ENCODE assay signal across 29 cellular contexts in genomic region chr5:156379198-156379597, GRCh38. TPM values are rescaled to one million over a fixed set of nuclear protein-coding genes. Genes with fewer than 3 reads are reported as not detected.
"Had no signal": no experiment of that assay in that cellular context is flagged by ENCODE, and none has a peak within 500 bp of the region (broad histone marks: within the 10 kb centered on the region; RNA-seq: fewer than 3 reads in every experiment).

No MANE protein-coding gene starts in this region.

- H3K27ac ChIP-seq: brain microvascular endothelial cell, dorsolateral prefrontal cortex, esophagus squamous epithelium, heart right ventricle, neutrophil, ovary, prostate gland, right atrium auricular region, thyroid gland, upper lobe of right lung, VCaP had no signal

- H3K27me3 ChIP-seq: brain microvascular endothelial cell, dorsolateral prefrontal cortex, esophagus squamous epithelium, heart right ventricle, neutrophil, ovary, right atrium auricular region, thyroid gland, upper lobe of right lung had no signal

- H3K27ac Mint-ChIP-seq: activated CD4-positive, alpha-beta T cell treated with anti-CD3 and anti-CD28 coated beads, Interleukin-2, amount 10 ng/mL, durations not matched to agents 24 days and 14 days; activated CD8-positive, alpha-beta memory T cell treated with anti-CD3 and anti-CD28 coated beads, Interleukin-2, amount 10 ng/mL, durations not matched to agents 7 days and 5 days; activated CD8-positive, alpha-beta T cell treated with anti-CD3 and anti-CD28 coated beads for 36 hours; activated naive CD4-positive, alpha-beta T cell treated with anti-CD3 and anti-CD28 coated beads, Interleukin-2, amount 50 U/mL, for 72 hours; effector memory CD8-positive, alpha-beta T cell; nephron; stimulated activated naive CD8-positive, alpha-beta T cell treated with anti-CD3 and anti-CD28 coated beads, Interleukin-15, Interleukin-2, amounts not matched to agents 100 ng/mL and 50 ng/mL, for 24 hours; T-helper 2 cell treated with Interferon-gamma antibody and Interleukin-4, amounts not matched to agents 5 μg/mL and 100 μg/mL, for 36 hours had no signal

- H3K9me3 Mint-ChIP-seq: activated CD4-positive, alpha-beta T cell treated with anti-CD3 and anti-CD28 coated beads, Interleukin-2, amount 10 ng/mL, durations not matched to agents 24 days and 14 days; activated CD8-positive, alpha-beta T cell treated with anti-CD3 and anti-CD28 coated beads for 36 hours; activated naive CD4-positive, alpha-beta T cell treated with anti-CD3 and anti-CD28 coated beads, Interleukin-2, amount 50 U/mL, for 72 hours; central memory CD8-positive, alpha-beta T cell; effector memory CD8-positive, alpha-beta T cell; nephron; stimulated activated naive CD8-positive, alpha-beta T cell treated with anti-CD3 and anti-CD28 coated beads, Interleukin-15, Interleukin-2, amounts not matched to agents 100 ng/mL and 50 ng/mL, for 24 hours; T-helper 2 cell treated with Interferon-gamma antibody and Interleukin-4, amounts not matched to agents 5 μg/mL and 100 μg/mL, for 36 hours had no signal

- H3K36me3 Mint-ChIP-seq: activated CD8-positive, alpha-beta memory T cell treated with anti-CD3 and anti-CD28 coated beads, Interleukin-2, amount 10 ng/mL, durations not matched to agents 7 days and 5 days; activated naive CD4-positive, alpha-beta T cell treated with anti-CD3 and anti-CD28 coated beads, Interleukin-2, amount 50 U/mL, for 72 hours had no signal

- H3K27me3 Mint-ChIP-seq: central memory CD8-positive, alpha-beta T cell had no signal

- DNase-seq: activated CD4-positive, alpha-beta T cell treated with anti-CD3 and anti-CD28 coated beads, Interleukin-2, amount 10 ng/mL, durations not matched to agents 24 days and 14 days; activated CD8-positive, alpha-beta memory T cell treated with anti-CD3 and anti-CD28 coated beads, Interleukin-2, amount 10 ng/mL, durations not matched to agents 7 days and 5 days; activated CD8-positive, alpha-beta T cell treated with anti-CD3 and anti-CD28 coated beads for 36 hours; activated gamma-delta T cell; activated T-cell treated with anti-CD3 and anti-CD28 coated beads for 4 hours; aorta; brain microvascular endothelial cell; dorsolateral prefrontal cortex; effector memory CD8-positive, alpha-beta T cell; esophagus squamous epithelium; heart right ventricle; islet precursor cell; left cardiac atrium; ovary; stimulated activated CD4-positive, alpha-beta T cell treated with anti-CD3 and anti-CD28 coated beads, Interleukin-1b, Interleukin-23, amount 100 ng/mL, for 48 hours; substantia nigra; thyroid gland; upper lobe of right lung had no signal

- H3K4me1 ChIP-seq: prostate gland, thyroid gland, upper lobe of right lung had no signal

- H3K4me3 Mint-ChIP-seq: activated CD4-positive, alpha-beta T cell treated with anti-CD3 and anti-CD28 coated beads, Interleukin-2, amount 10 ng/mL, durations not matched to agents 24 days and 14 days; activated CD8-positive, alpha-beta memory T cell treated with anti-CD3 and anti-CD28 coated beads, Interleukin-2, amount 10 ng/mL, durations not matched to agents 7 days and 5 days; activated CD8-positive, alpha-beta T cell treated with anti-CD3 and anti-CD28 coated beads for 36 hours; central memory CD8-positive, alpha-beta T cell; effector memory CD8-positive, alpha-beta T cell; nephron; stimulated activated naive CD8-positive, alpha-beta T cell treated with anti-CD3 and anti-CD28 coated beads, Interleukin-15, Interleukin-2, amounts not matched to agents 100 ng/mL and 50 ng/mL, for 24 hours; T-helper 2 cell treated with Interferon-gamma antibody and Interleukin-4, amounts not matched to agents 5 μg/mL and 100 μg/mL, for 36 hours had no signal

- H3K4me3 ChIP-seq: dorsolateral prefrontal cortex, esophagus squamous epithelium, heart right ventricle, ovary, prostate gland, right atrium auricular region, thyroid gland, upper lobe of right lung had no signal

- H3K9me3 ChIP-seq: esophagus squamous epithelium, heart right ventricle, neutrophil, ovary, prostate gland, right atrium auricular region, thyroid gland, upper lobe of right lung had no signal

- H3K36me3 ChIP-seq: brain microvascular endothelial cell, esophagus squamous epithelium, heart right ventricle, neutrophil, ovary, prostate gland, right atrium auricular region, thyroid gland, upper lobe of right lung had no signal

- H3K4me1 Mint-ChIP-seq: activated CD4-positive, alpha-beta T cell treated with anti-CD3 and anti-CD28 coated beads, Interleukin-2, amount 10 ng/mL, durations not matched to agents 24 days and 14 days; activated CD8-positive, alpha-beta memory T cell treated with anti-CD3 and anti-CD28 coated beads, Interleukin-2, amount 10 ng/mL, durations not matched to agents 7 days and 5 days; central memory CD8-positive, alpha-beta T cell had no signal

- ATAC-seq: activated CD4-positive, CD25-positive, alpha-beta regulatory T cell treated with anti-CD3 and anti-CD28 coated beads, Interleukin-2, amount 50 U/mL, for 24 hours; activated CD8-positive, alpha-beta memory T cell treated with anti-CD3 and anti-CD28 coated beads, Interleukin-2, amount 10 ng/mL, durations not matched to agents 7 days and 5 days; activated CD8-positive, alpha-beta T cell treated with anti-CD3 and anti-CD28 coated beads for 36 hours; activated naive CD4-positive, alpha-beta T cell treated with anti-CD3 and anti-CD28 coated beads, Interleukin-2, amount 50 U/mL, for 72 hours; effector memory CD8-positive, alpha-beta T cell; left cardiac atrium; upper lobe of right lung had no signal

RNA-seq across cellular contexts. Expression of gene SGCD, which starts 52.2 kb away (rescaled TPM):
- total RNA-seq: activated CD4-positive, alpha-beta T cell treated with anti-CD3 and anti-CD28 coated beads, Interleukin-2, amount 10 ng/mL, durations not matched to agents 24 days and 14 days; activated CD8-positive, alpha-beta memory T cell treated with anti-CD3 and anti-CD28 coated beads, Interleukin-2, amount 10 ng/mL, durations not matched to agents 7 days and 5 days; activated CD8-positive, alpha-beta T cell treated with anti-CD3 and anti-CD28 coated beads for 36 hours; endothelial cell of umbilical vein had no signal
- polyA plus RNA-seq: endothelial cell of umbilical vein had no signal
